In the genomic region with DNA sequence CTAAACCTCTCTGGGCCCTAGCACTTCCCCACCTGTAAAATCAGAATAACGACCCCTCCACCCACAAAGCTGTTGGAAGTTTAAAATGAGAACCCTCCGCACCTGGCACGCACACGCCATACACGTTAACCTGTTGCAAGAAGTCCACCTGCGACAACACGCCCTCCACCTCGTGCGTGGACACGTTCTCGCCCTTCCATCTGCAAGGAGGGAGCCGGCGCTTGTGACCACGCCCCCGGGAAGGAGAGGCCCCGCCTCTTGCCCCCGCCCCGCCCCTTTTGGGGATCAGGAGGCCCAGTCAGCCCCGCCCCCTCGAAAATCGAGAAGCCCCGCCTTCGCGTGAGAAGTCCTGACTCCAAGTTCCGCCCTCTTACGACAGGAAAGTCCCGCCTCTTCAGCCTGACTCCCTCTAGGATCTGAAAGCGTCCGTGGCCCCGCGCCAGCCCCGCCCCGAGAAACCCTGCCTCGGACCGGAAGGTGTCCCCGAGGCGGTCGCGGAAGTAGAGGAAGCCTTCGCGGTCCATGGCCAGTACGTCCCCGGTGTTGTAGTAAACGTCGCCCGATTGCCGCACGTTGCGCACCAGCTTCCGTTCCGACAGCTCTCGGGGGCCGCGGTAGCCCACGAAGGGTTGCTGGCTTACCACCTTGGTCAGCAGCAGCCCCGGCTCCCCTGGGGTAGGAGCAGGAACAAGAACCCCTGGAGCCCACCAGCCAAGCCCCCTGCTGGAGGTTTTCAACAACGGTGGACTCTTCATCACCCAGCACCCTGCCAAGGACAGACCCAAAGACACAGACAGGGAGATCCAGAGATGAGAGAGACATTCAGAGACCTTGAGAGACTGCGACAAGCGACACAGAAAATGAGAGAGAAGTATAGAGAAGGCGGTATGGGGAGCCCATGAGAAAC, we compare ENCODE assay signal across 8 cellular contexts. TPM values are rescaled to one million over a fixed set of nuclear protein-coding genes. Genes with fewer than 3 reads are reported as not detected.
DNase-seq lines count a peak whose midpoint lies in the region; ATAC-seq and TF ChIP-seq lines count a peak whose summit lies in the region.

No MANE protein-coding gene starts in this region.

- H3K27me3 ChIP-seq in left lung: no peaks in the 10 kb centered on the region

- peak overlapping the region; percentile 89 for H3K27ac Mint-ChIP-seq in dendritic cell treated with granulocyte-macrophage colony-stimulating factor and Interleukin-4, amounts not matched to agents 40 ng/mL and 50 ng/mL, for 4 days

- peaks cover 18% of the 10 kb centered on the region for H3K4me1 Mint-ChIP-seq in dendritic cell treated with granulocyte-macrophage colony-stimulating factor and Interleukin-4, amounts not matched to agents 40 ng/mL and 50 ng/mL, for 4 days (ENCODE audit: low read depth)

- H3K9me3 ChIP-seq in left lung: no peaks in the 10 kb centered on the region

- intact Hi-C loops in dendritic cell treated with granulocyte-macrophage colony-stimulating factor and Interleukin-4, amounts not matched to agents 40 ng/mL and 50 ng/mL, for 4 days (cut with micrococcal nuclease): loop anchor here (1.0 kb wide), 3 partner anchors 33 to 98 kb away; a partner anchor contains a TSS
- intact Hi-C loops in left lung (cut with DNase I): no loop called here

- DNase-seq in NCI-H526 (lab: John Stamatoyannopoulos, UW) (peak; percentile 98 to 99), left lung (peak; percentile 98 to 100)
- DNase-seq in activated CD4-positive, alpha-beta T cell treated with anti-CD3 and anti-CD28 coated beads, Interleukin-2, amount 50 U/mL, for 1 hour: peak; percentile 90
- peak; percentile 95 for DNase-seq in stimulated activated CD4-positive, alpha-beta T cell treated with anti-CD3 and anti-CD28 coated beads, Interleukin-2, amount 100 ng/mL, for 4 hours (ENCODE audit: low read depth)

- peaks cover 15% of the 10 kb centered on the region for H3K27me3 Mint-ChIP-seq in dendritic cell treated with granulocyte-macrophage colony-stimulating factor and Interleukin-4, amounts not matched to agents 40 ng/mL and 50 ng/mL, for 4 days

- H3K9me3 Mint-ChIP-seq in dendritic cell treated with granulocyte-macrophage colony-stimulating factor and Interleukin-4, amounts not matched to agents 40 ng/mL and 50 ng/mL, for 4 days: peaks cover 25% of the 10 kb centered on the region

- H3K36me3 Mint-ChIP-seq in dendritic cell treated with granulocyte-macrophage colony-stimulating factor and Interleukin-4, amounts not matched to agents 40 ng/mL and 50 ng/mL, for 4 days (ENCODE audit: low read depth): peaks cover 7% of the 10 kb centered on the region

- peak overlapping the region; percentile 90 for H3K27ac ChIP-seq in C4-2B
- H3K27ac ChIP-seq in left lung: peak overlapping the region; percentile 83 to 87

- ATAC-seq in GM19324 (IDR thresholded peaks at IDR 0.05; ENCODE audit: low FRiP score, unreplicated experiment): peak; percentile 84
- peak; percentile 87 for ATAC-seq in HG03460 (IDR thresholded peaks at IDR 0.05; ENCODE audit: unreplicated experiment)
- ATAC-seq in left lung: peak; percentile 98

- peak overlapping the region; percentile 79 for H3K4me3 Mint-ChIP-seq in dendritic cell treated with granulocyte-macrophage colony-stimulating factor and Interleukin-4, amounts not matched to agents 40 ng/mL and 50 ng/mL, for 4 days

- H3K4me1 ChIP-seq in left lung: peaks cover 0 to 23% of the 10 kb centered on the region in 2 donors

- no peaks in the 10 kb centered on the region for H3K36me3 ChIP-seq in left lung

- TF ChIP-seq CTCF in C4-2B (conservative IDR thresholded peaks at IDR 0.05) (no peak), left lung (IDR thresholded peaks at IDR 0.05) (no peak)

- H3K4me3 ChIP-seq in left lung: peak overlapping the region; percentile 50 to 62

RNA-seq across cellular contexts. Expression of a gene that starts 12.5 kb away (rescaled TPM):
- 10 to 100 TPM in 1 of 2 donors, 1 to 10 TPM in 1; 6.2 to 11.8 TPM for total RNA-seq in left lung

RNA-seq across cellular contexts. Expression of a gene that starts 20.3 kb away (rescaled TPM):
- total RNA-seq in left lung: 10 to 100 TPM; 12.7 to 17.7 TPM

RNA-seq across cellular contexts. Expression of a gene that starts 23.1 kb away (rescaled TPM):
- total RNA-seq in left lung: 1 to 10 TPM; 6.2 to 6.6 TPM

RNA-seq across cellular contexts. Expression of a gene that starts 32.4 kb away (rescaled TPM):
- 1 to 10 TPM; 7.1 to 9.5 TPM for total RNA-seq in left lung

RNA-seq across cellular contexts. Expression of a gene that starts 44.6 kb away (rescaled TPM):
- 100 to 1,000 TPM; 231 to 261 TPM for total RNA-seq in left lung

Comparison
In these comparisons a context has a peak if more than half of its experiments do, and no peak if none do; other contexts are left out.
1. Peak in every context shown above with its lines: DNase-seq, ATAC-seq, H3K4me3 ChIP-seq and H3K27ac ChIP-seq.